ENCODE assay signal across 8 cellular contexts in the genomic region with DNA sequence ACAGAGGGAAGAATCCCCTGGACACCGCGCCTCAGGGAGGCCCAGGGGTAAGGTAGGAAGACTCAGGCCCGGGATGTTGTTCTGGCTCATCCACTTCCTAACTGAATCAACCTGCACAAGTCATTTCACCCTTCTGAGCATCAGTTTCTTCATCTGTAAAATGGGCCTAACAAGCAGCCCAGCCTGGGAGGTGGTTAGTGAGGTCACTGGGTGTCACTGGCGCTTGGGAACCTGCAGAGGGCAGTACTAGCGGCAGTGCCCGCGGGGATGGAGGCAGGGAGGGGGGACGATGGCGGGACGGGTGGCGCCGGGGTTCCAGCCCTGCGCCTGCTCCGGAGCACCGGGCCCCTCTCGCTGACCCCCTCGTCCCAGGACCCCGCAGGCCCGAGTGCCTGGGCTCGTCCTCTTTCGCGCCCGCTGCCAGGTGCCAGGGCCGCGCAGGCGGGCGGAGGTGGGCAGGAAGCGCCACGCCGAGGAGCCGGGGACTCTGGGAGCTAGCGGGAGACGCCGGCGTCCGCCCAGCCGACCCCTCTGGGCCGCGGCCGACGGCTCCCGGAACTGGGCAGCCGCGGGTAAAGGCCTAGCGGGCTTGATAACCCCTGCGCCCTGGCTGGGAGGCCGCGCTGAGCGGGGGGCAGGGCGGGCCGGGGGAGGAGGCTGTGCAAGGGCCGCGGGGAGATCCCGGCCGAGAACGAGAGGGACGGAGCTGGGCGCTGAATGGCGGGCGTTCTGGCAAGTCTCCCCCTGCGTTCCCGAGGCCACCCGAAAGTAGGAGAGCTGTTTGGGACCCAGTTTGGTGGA. TPM values are rescaled to one million over a fixed set of nuclear protein-coding genes. Genes with fewer than 3 reads are reported as not detected.
A peak's percentile ranks its signal among the peaks of the same experiment; 100 is the strongest.
DNase-seq lines count a peak whose midpoint lies in the region; ATAC-seq and TF ChIP-seq lines count a peak whose summit lies in the region.

Gene NLRX1 (plus strand): TSS at position 255 of the 801 bp plus-strand sequence. CDS start 2,679 bp downstream, outside the sequence.

- 4% methylated on average over 63 of the region's 63 CpGs for WGBS in liver

- no peaks in the 10 kb centered on the region for H3K27me3 ChIP-seq in liver (ENCODE audit: control insufficient read depth in 4 of 4, insufficient read depth in 4 of 4, low read length in 3 of 4)

- H3K9ac ChIP-seq in liver (ENCODE audit: low read depth in 1 of 2, low read length in 2 of 2) = peak within 1 kb of the TSS; percentile 67 to 76

- TF ChIP-seq RAD21 in liver (IDR thresholded peaks at IDR 0.05) = peak; percentile 67 to 79

- peaks cover 3 to 8% (median 5%) of the 10 kb centered on the region in 4 donors for H3K4me1 ChIP-seq in liver (ENCODE audit: control insufficient read depth in 4 of 4, insufficient read depth in 4 of 4, low read length in 3 of 4)

- TF ChIP-seq CTCF in liver (IDR thresholded peaks at IDR 0.05; ENCODE audit: low read depth, low read length, missing input control) = peak; percentile 94

- ATAC-seq in GM18520 (IDR thresholded peaks at IDR 0.05; ENCODE audit: unreplicated experiment) = peak; percentile 84
- peak; percentile 81 for ATAC-seq in HG03066 (IDR thresholded peaks at IDR 0.05; ENCODE audit: low read depth, unreplicated experiment)

- H3K27ac ChIP-seq in liver (ENCODE audit: low read depth in 1 of 2, low read length in 2 of 2) = peak within 1 kb of the TSS; percentile 86 to 90

- H3K36me3 ChIP-seq in liver (ENCODE audit: control insufficient read depth in 4 of 4, insufficient read depth in 3 of 4, low read depth in 1 of 4, low read length in 3 of 4) = peaks cover 0 to 4% (median 0%) of the 10 kb centered on the region in 4 donors

- DNase-seq in ACHN (peak; percentile 86), NCI-H2196 (lab: John Stamatoyannopoulos, UW; ENCODE audit: unreplicated experiment) (peak; percentile 85), dermis blood vessel endothelial cell (peak; percentile 94)
- DNase-seq in activated CD4-positive, alpha-beta T cell treated with anti-CD3 and anti-CD28 coated beads, Interleukin-2, amount 50 U/mL, for 1 hour = peak; percentile 80
- peak; percentile 81 for DNase-seq in stimulated activated CD4-positive, alpha-beta T cell treated with anti-CD3 and anti-CD28 coated beads, Interleukin-4, amount 100 ng/mL, for 1 hour

- H3K9me3 ChIP-seq in liver (ENCODE audit: control insufficient read depth in 4 of 4, low read length in 3 of 4) = no peaks in the 10 kb centered on the region

- peak within 1 kb of the TSS; percentile 78 to 86 (median 83) for H3K4me3 ChIP-seq in liver (ENCODE audit: low read depth in 1 of 3, low read length in 3 of 3)

- in situ Hi-C loops in ACHN (cut with HindIII; ENCODE audit: low pct_ligation_motif_present, low pct_unique_long_range_greater_than_20kb, low sequenced_read_pairs) = no loop called here

TF ChIP-seq in liver, 16 proteins besides CTCF, POLR2A, EP300 and RAD21:
- TF ChIP-seq, protein P1, sequence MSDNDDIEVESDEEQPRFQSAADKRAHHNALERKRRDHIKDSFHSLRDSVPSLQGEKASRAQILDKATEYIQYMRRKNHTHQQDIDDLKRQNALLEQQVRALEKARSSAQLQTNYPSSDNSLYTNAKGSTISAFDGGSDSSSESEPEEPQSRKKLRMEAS (IDR thresholded peaks at IDR 0.05) = no peak
- TF ChIP-seq YY1 (IDR thresholded peaks at IDR 0.05) = peak; percentile 75
- no peak for TF ChIP-seq SP1 (IDR thresholded peaks at IDR 0.05)
- no peak for TF ChIP-seq REST (IDR thresholded peaks at IDR 0.05)
- TF ChIP-seq HNF4A (conservative IDR thresholded peaks at IDR 0.05) = no peak
- peak in 1 of 2 donors; percentile 62 for TF ChIP-seq RXRA (IDR thresholded peaks at IDR 0.05)
- TF ChIP-seq TAF1 (conservative IDR thresholded peaks at IDR 0.05) = peak; percentile 35
- TF ChIP-seq ZBTB33 (IDR thresholded peaks at IDR 0.05) = no peak
- peak; percentile 11 for TF ChIP-seq FOXA2 (IDR thresholded peaks at IDR 0.05)
- TF ChIP-seq GABPA (IDR thresholded peaks at IDR 0.05 in 1 of 2, conservative IDR thresholded peaks at IDR 0.05 in 1 of 2) = no peak
- peak; percentile 43 for TF ChIP-seq NR2F2 (IDR thresholded peaks at IDR 0.05)
- TF ChIP-seq EGR1 (IDR thresholded peaks at IDR 0.05; ENCODE audit: low read depth in 2 of 2) = no peak
- peak; percentile 45 to 57 for TF ChIP-seq JUND (IDR thresholded peaks at IDR 0.05)
- TF ChIP-seq HNF4G (IDR thresholded peaks at IDR 0.05) = no peak
- TF ChIP-seq FOXA1 (IDR thresholded peaks at IDR 0.05) = no peak
- no peak for TF ChIP-seq ATF3 (IDR thresholded peaks at IDR 0.05)

RNA-seq across cellular contexts. Expression of gene NLRX1, which starts in this region (rescaled TPM):
- total RNA-seq in dermis blood vessel endothelial cell (18.4 and 22.0 TPM in 2 replicates), liver (10 to 100 TPM; 11.0 to 12.0 TPM)
- polyA plus RNA-seq in liver = 1 to 10 TPM; 4.2 to 9.8 TPM

Comparison
In these comparisons a context has a peak if more than half of its experiments do, and no peak if none do; other contexts are left out.
1. Peak in every context shown above with its lines: DNase-seq, ATAC-seq, H3K4me3 ChIP-seq and H3K27ac ChIP-seq.